Comparison of ENCODE assay signal across 9 cellular contexts in genomic region chr1:78619446-78619802, GRCh38. TPM values are rescaled to one million over a fixed set of nuclear protein-coding genes. Genes with fewer than 3 reads are reported as not detected.
A peak's percentile ranks its signal among the peaks of the same experiment; 100 is the strongest.
DNase-seq lines count a peak whose midpoint lies in the region; ATAC-seq, FAIRE-seq and TF ChIP-seq lines count a peak whose summit lies in the region.
"Had no signal": no experiment of that assay in that cellular context is flagged by ENCODE, and none has a peak within 500 bp of the region (broad histone marks: within the 10 kb centered on the region; RNA-seq: fewer than 3 reads in every experiment).

No MANE protein-coding gene starts in this region.

- no peaks in the 10 kb centered on the region for H3K27me3 ChIP-seq in esophagus muscularis mucosa
- no peaks in the 10 kb centered on the region for H3K27me3 ChIP-seq in small intestine (ENCODE audit: control insufficient read depth in 2 of 2, insufficient read depth in 2 of 2, low read length in 2 of 2)

- H3K4me1 ChIP-seq in esophagus muscularis mucosa (peaks cover 5 to 36% (median 27%) of the 10 kb centered on the region in 4 donors), small intestine (ENCODE audit: control insufficient read depth in 2 of 2, insufficient read depth in 1 of 2, low read depth in 1 of 2, low read length in 1 of 2) (peaks cover 0 to 2% of the 10 kb centered on the region in 2 donors)

- no peaks in the 10 kb centered on the region for H3K36me3 ChIP-seq in esophagus muscularis mucosa
- H3K36me3 ChIP-seq in small intestine (ENCODE audit: control insufficient read depth in 2 of 2, insufficient read depth in 2 of 2, low read length in 2 of 2) = no peaks in the 10 kb centered on the region

- no peaks in the 10 kb centered on the region for H3K9me3 ChIP-seq in esophagus muscularis mucosa
- no peaks in the 10 kb centered on the region for H3K9me3 ChIP-seq in small intestine (ENCODE audit: control insufficient read depth, low read depth)

- TF ChIP-seq EP300 in esophagus muscularis mucosa (IDR thresholded peaks at IDR 0.05) = no peak

- 57% methylated on average over 4 of the region's 4 CpGs for WGBS in esophagus muscularis mucosa
- 33 to 56% (median 41%) methylated on average over 4 of the region's 4 CpGs for WGBS in small intestine, 3 donors

- TF ChIP-seq POLR2A in esophagus muscularis mucosa (IDR thresholded peaks at IDR 0.05; ENCODE audit: low read depth) = no peak

- no peak for FAIRE-seq in small intestine (lab: Jason Lieb, UNC)
- FAIRE-seq in urothelium cell line (lab: Jason Lieb, UNC) = no peak
- FAIRE-seq: G401.6 had no signal

- H3K4me3 ChIP-seq in esophagus muscularis mucosa (peak overlapping the region; percentile 40 to 53 (median 44)), small intestine (ENCODE audit: low read depth in 1 of 2, low read length in 2 of 2) (no peak overlapping the region)

- DNase-seq in Right ventricle myocardium inferior (ENCODE audit: missing footprints) = no peak
- no peak for DNase-seq in cardiac septum (ENCODE audit: low spot score)
- peak; percentile 72 for DNase-seq in NCI-H82 (lab: John Stamatoyannopoulos, UW)
- DNase-seq in esophagus muscularis mucosa (ENCODE audit: extremely low spot score) = no peak
- DNase-seq in small intestine = peak; percentile 14
- DNase-seq in HuH-7 (ENCODE audit: low spot score) = no peak
- DNase-seq in urothelium cell line (ENCODE audit: low spot score) = no peak

- peak; percentile 40 for ATAC-seq in Right ventricle myocardium inferior
- no peak for ATAC-seq in GM18520 (IDR thresholded peaks at IDR 0.05; ENCODE audit: unreplicated experiment)

- H3K27ac ChIP-seq in esophagus muscularis mucosa (replicated peaks in 1 of 4) (peak overlapping the region; percentile 59 to 77 (median 74)), small intestine (ENCODE audit: low read depth in 1 of 2, low read length in 1 of 2) (peak overlapping the region; percentile 49 to 55)

- TF ChIP-seq CTCF in esophagus muscularis mucosa (IDR thresholded peaks at IDR 0.05) = no peak

- intact Hi-C loops in Right ventricle myocardium inferior (cut with DNase I) (no loop called here), cardiac septum (cut with DNase I) (no loop called here), esophagus muscularis mucosa (cut with DNase I) (no loop called here)

RNA-seq across cellular contexts. Expression of gene IFI44L, which starts 0.8 kb away (rescaled TPM):
- total RNA-seq in Right ventricle myocardium inferior (3.6 TPM), cardiac septum (8.5 TPM), esophagus muscularis mucosa (10 to 100 TPM in 2 of 4 donors, 1 to 10 TPM in 2; 4.3 to 15.4 (median 9.6) TPM)
- 1 to 10 TPM in 2 of 3 donors, under 1 TPM in 1; 0.45 to 8.4 (median 1.9) TPM for polyA plus RNA-seq in small intestine

RNA-seq across cellular contexts. Expression of gene IFI44, which starts 30.2 kb away (rescaled TPM):
- 10.4 TPM for total RNA-seq in Right ventricle myocardium inferior
- total RNA-seq in cardiac septum = 8.2 TPM
- 10 to 100 TPM in 3 of 4 donors, 1 to 10 TPM in 1; 6.7 to 12.5 (median 10.9) TPM for total RNA-seq in esophagus muscularis mucosa
- 10 to 100 TPM in 2 of 3 donors, 1 to 10 TPM in 1; 6.3 to 29.0 (median 16.2) TPM for polyA plus RNA-seq in small intestine

Comparison
In these comparisons a context has a peak if more than half of its experiments do, and no peak if none do; other contexts are left out.
1. DNase-seq: peak in NCI-H82 (single experiment) and small intestine (single experiment); none in Right ventricle myocardium inferior (single experiment), cardiac septum (single experiment), esophagus muscularis mucosa (single experiment), HuH-7 (single experiment) and urothelium cell line (single experiment).
2. H3K4me3 ChIP-seq: peak in esophagus muscularis mucosa (4 of 4); none in small intestine (0 of 2).